ENCODE assay signal across 12 cellular contexts in the genomic region with DNA sequence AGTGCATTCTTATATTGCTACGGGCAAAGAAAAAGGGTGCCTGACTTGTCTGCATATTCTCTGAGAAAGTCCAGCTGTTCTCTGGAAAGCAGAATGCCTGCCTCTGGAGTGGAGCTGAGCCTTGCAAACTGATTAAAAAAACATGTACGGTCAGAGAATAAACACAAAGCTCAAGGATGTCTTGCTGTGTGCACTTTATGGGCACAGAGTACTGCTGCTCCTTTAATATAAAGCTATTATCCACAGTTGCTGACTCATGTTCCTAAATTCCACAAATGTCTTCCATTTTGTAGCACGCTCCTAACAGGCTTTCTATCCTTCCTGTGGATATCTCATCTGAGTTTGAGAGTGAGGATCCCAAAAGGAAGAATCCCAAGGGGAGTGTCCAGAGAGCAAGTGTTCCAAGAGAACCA.
DNase-seq lines count a peak whose midpoint lies in the region; ATAC-seq and TF ChIP-seq lines count a peak whose summit lies in the region.
"Had no signal": no experiment of that assay in that cellular context is flagged by ENCODE, and none has a peak within 500 bp of the region (broad histone marks: within the 10 kb centered on the region; RNA-seq: fewer than 3 reads in every experiment).

No MANE protein-coding gene starts in this region.

- peak overlapping the region in 4 of 12 donors; percentile 19 to 74 (median 42) for H3K27ac ChIP-seq in heart left ventricle

- DNase-seq in ELF-1 (ENCODE audit: low read depth, low spot score) (peak; percentile 32), amniotic stem cell (lab: John Stamatoyannopoulos, UW) (peak; percentile 58), heart left ventricle (no peak), skeletal muscle cell (ENCODE audit: low read depth) (peak; percentile 57), NCI-H345 treated with DMSO at 0.1 percent for 48 hours (lab: John Stamatoyannopoulos, UW; ENCODE audit: unreplicated experiment) (no peak), natural killer cell (no peak), SHP77 (lab: John Stamatoyannopoulos, UW) (no peak)
- DNase-seq in NK-92 treated with Interleukin-12 subunit alpha and Interleukin-12 subunit beta, amount 100 ng/mL, for 24 hours (lab: John Stamatoyannopoulos, UW), result no peak
- DNase-seq: activated CD4-positive, alpha-beta T cell treated with anti-CD3 and anti-CD28 coated beads, Interleukin-2, amount 10 ng/mL, durations not matched to agents 7 days and 5 days; midbrain; SIG-M5 had no signal

- peak in 3 of 4 donors; percentile 44 to 68 (median 46) for ATAC-seq in heart left ventricle
- ATAC-seq in natural killer cell, result no peak

- no peaks in the 10 kb centered on the region for H3K4me1 Mint-ChIP-seq in natural killer cell
- H3K4me1 Mint-ChIP-seq: activated CD4-positive, alpha-beta T cell treated with anti-CD3 and anti-CD28 coated beads, Interleukin-2, amount 10 ng/mL, durations not matched to agents 7 days and 5 days had no signal

- H3K4me3 ChIP-seq in heart left ventricle, result no peak overlapping the region
- no peak overlapping the region for H3K4me3 ChIP-seq in skeletal muscle cell (ENCODE audit: low read depth, low read length)

- no peak for TF ChIP-seq CTCF in heart left ventricle (IDR thresholded peaks at IDR 0.05)
- no peak for TF ChIP-seq CTCF in natural killer cell (IDR thresholded peaks at IDR 0.05)

- no peak for TF ChIP-seq POLR2A in heart left ventricle (IDR thresholded peaks at IDR 0.05)

- 38 to 51% (median 41%) methylated on average over 3 of the region's 3 CpGs for WGBS in heart left ventricle, 4 donors

- H3K27me3 ChIP-seq in heart left ventricle, result no peaks in the 10 kb centered on the region

- H3K9me3 ChIP-seq in heart left ventricle, result no peaks in the 10 kb centered on the region

- no peaks in the 10 kb centered on the region for H3K36me3 Mint-ChIP-seq in natural killer cell
- H3K36me3 Mint-ChIP-seq: activated naive CD8-positive, alpha-beta T cell had no signal

- H3K27me3 Mint-ChIP-seq in natural killer cell (ENCODE audit: low read depth in 2 of 2), result peaks cover 12 to 16% of the 10 kb centered on the region in 2 donors
- H3K27me3 Mint-ChIP-seq: activated naive CD8-positive, alpha-beta T cell had no signal

- H3K4me3 Mint-ChIP-seq in natural killer cell, result no peak overlapping the region
- H3K4me3 Mint-ChIP-seq: activated CD4-positive, alpha-beta T cell treated with anti-CD3 and anti-CD28 coated beads, Interleukin-2, amount 10 ng/mL, durations not matched to agents 7 days and 5 days; activated naive CD8-positive, alpha-beta T cell had no signal

- no peak overlapping the region for H3K27ac Mint-ChIP-seq in natural killer cell
- H3K27ac Mint-ChIP-seq: activated CD4-positive, alpha-beta T cell treated with anti-CD3 and anti-CD28 coated beads, Interleukin-2, amount 10 ng/mL, durations not matched to agents 7 days and 5 days; activated naive CD8-positive, alpha-beta T cell had no signal

- no peaks in the 10 kb centered on the region for H3K36me3 ChIP-seq in heart left ventricle

- intact Hi-C loops in heart left ventricle (cut with DNase I) (no loop called here), natural killer cell (cut with micrococcal nuclease) (no loop called here)

- H3K9me3 Mint-ChIP-seq in natural killer cell, result no peaks in the 10 kb centered on the region
- H3K9me3 Mint-ChIP-seq: activated CD4-positive, alpha-beta T cell treated with anti-CD3 and anti-CD28 coated beads, Interleukin-2, amount 10 ng/mL, durations not matched to agents 7 days and 5 days had no signal

- H3K4me1 ChIP-seq in heart left ventricle, result peaks cover 0 to 21% (median 0%) of the 10 kb centered on the region in 12 donors

Comparison
In these comparisons a context has a peak if more than half of its experiments do, and no peak if none do; other contexts are left out.
1. DNase-seq: peak in ELF-1 (single experiment), amniotic stem cell (single experiment) and skeletal muscle cell (single experiment); none in heart left ventricle (0 of 5), NCI-H345 treated with DMSO at 0.1 percent for 48 hours (single experiment), natural killer cell (single experiment), SHP77 (0 of 2) and NK-92 treated with Interleukin-12 subunit alpha and Interleukin-12 subunit beta, amount 100 ng/mL, for 24 hours (single experiment).
2. ATAC-seq: peak in heart left ventricle (3 of 4); none in natural killer cell (0 of 3).